8 cellular contexts compared by ENCODE assay signal in genomic region chr12:109385339-109386078, GRCh38. TPM values are rescaled to one million over a fixed set of nuclear protein-coding genes. Genes with fewer than 3 reads are reported as not detected.
A peak's percentile ranks its signal among the peaks of the same experiment; 100 is the strongest.
DNase-seq lines count a peak whose midpoint lies in the region; ATAC-seq and TF ChIP-seq lines count a peak whose summit lies in the region.

No MANE protein-coding gene starts in this region.

- intact Hi-C loops in Right ventricle myocardium superior (cut with DNase I) (loop anchor here (5.0 kb wide), 1 partner anchor 123 kb away; no protein-coding TSS in a partner anchor), heart right ventricle (cut with DNase I) (loop anchor here in 8 of 10 donors (1.0 to 10.0 kb wide), 5 partner anchors 118 to 271 kb away; partner anchors contain the start of gene ACACB (in 2 of the 8))

- no peak for DNase-seq in Right ventricle myocardium superior
- no peak for DNase-seq in right atrium auricular region (ENCODE audit: low spot score)
- DNase-seq in NCI-H1436 treated with DMSO at 0.1 percent for 48 hours (lab: John Stamatoyannopoulos, UW): peak; percentile 32
- DNase-seq in heart right ventricle: no peak
- no peak for DNase-seq in ecto neural progenitor cell (ENCODE audit: low spot score)
- DNase-seq in activated CD8-positive, alpha-beta memory T cell treated with anti-CD3 and anti-CD28 coated beads, Interleukin-2, amount 50 U/mL, for 48 hours: no peak

- H3K36me3 ChIP-seq in right atrium auricular region (no peaks in the 10 kb centered on the region), heart right ventricle (no peaks in the 10 kb centered on the region), skeletal muscle satellite cell (ENCODE audit: insufficient read depth, low read length) (no peaks in the 10 kb centered on the region)

- H3K9ac ChIP-seq in skeletal muscle satellite cell (ENCODE audit: low read depth, low read length): no peak overlapping the region

- H3K27me3 ChIP-seq in right atrium auricular region: no peaks in the 10 kb centered on the region
- H3K27me3 ChIP-seq in heart right ventricle: peaks cover 0 to 9% (median under 1%) of the 10 kb centered on the region in 7 donors
- peaks cover 42% of the 10 kb centered on the region for H3K27me3 ChIP-seq in skeletal muscle satellite cell (ENCODE audit: control insufficient read depth, insufficient read depth, low read length)

- H3K4me2 ChIP-seq in skeletal muscle satellite cell (ENCODE audit: low read length): peak overlapping the region; percentile 59

- WGBS in heart right ventricle, 2 donors: 24 to 34% methylated on average over 8 of the region's 8 CpGs

- peaks cover 0 to 4% of the 10 kb centered on the region in 2 donors for H3K4me1 ChIP-seq in right atrium auricular region
- peaks cover 0 to 6% (median 0%) of the 10 kb centered on the region in 9 donors for H3K4me1 ChIP-seq in heart right ventricle
- H3K4me1 ChIP-seq in skeletal muscle satellite cell (ENCODE audit: control insufficient read depth, insufficient read depth, low read length): no peaks in the 10 kb centered on the region

- TF ChIP-seq CTCF in right atrium auricular region (IDR thresholded peaks at IDR 0.05) (peak in 1 of 2 donors; percentile 68), VCaP (conservative IDR thresholded peaks at IDR 0.05) (peak; percentile 72), heart right ventricle (IDR thresholded peaks at IDR 0.05) (peak in 8 of 9 donors; percentile 42 to 72 (median 58))

- ATAC-seq in Right ventricle myocardium superior (ENCODE audit: poor library complexity) (peak; percentile 77), heart right ventricle (peak in 7 of 8 donors; percentile 25 to 76 (median 62))

- H3K9me3 ChIP-seq in right atrium auricular region: no peaks in the 10 kb centered on the region
- peaks cover 0 to 5% (median 0%) of the 10 kb centered on the region in 11 donors for H3K9me3 ChIP-seq in heart right ventricle
- H3K9me3 ChIP-seq in skeletal muscle satellite cell (replicated peaks; ENCODE audit: low read length): no peaks in the 10 kb centered on the region

- H3K27ac ChIP-seq in right atrium auricular region: no peak overlapping the region
- peak overlapping the region; percentile 24; the same call in 1 of the 2 replicates for H3K27ac ChIP-seq in VCaP
- H3K27ac ChIP-seq in heart right ventricle: no peak overlapping the region

- H3K4me3 ChIP-seq in right atrium auricular region (no peak overlapping the region), heart right ventricle (no peak overlapping the region), skeletal muscle satellite cell (ENCODE audit: low read length) (no peak overlapping the region)

RNA-seq across cellular contexts. Expression of gene MYO1H, which starts 37.8 kb away (rescaled TPM):
- total RNA-seq in Right ventricle myocardium superior (0.78 TPM), right atrium auricular region (under 1 TPM; 0.16 to 0.63 TPM), heart right ventricle (1 to 10 TPM in 3 of 10 donors, under 1 TPM in 4, not detected in 3; 0.07 to 1.3 (median 0.55) TPM)
- under 1 TPM in 1 of 2 donors, not detected in 1; 0.09 TPM for polyA plus RNA-seq in heart right ventricle
- total RNA-seq in skeletal muscle satellite cell (2012; rRNA removed): not detected in 2 replicates
